In genomic region chr12:120246705-120247104, GRCh38 we compare ENCODE assay signal across 3 cellular contexts. TPM values are rescaled to one million over a fixed set of nuclear protein-coding genes. Genes with fewer than 3 reads are reported as not detected.
"Had no signal": no experiment of that assay in that cellular context is flagged by ENCODE, and none has a peak within 500 bp of the region (broad histone marks: within the 10 kb centered on the region; RNA-seq: fewer than 3 reads in every experiment).

No MANE protein-coding gene starts in this region.

RNA-seq across cellular contexts. Expression of gene RNU4-2, which starts 45.0 kb away (rescaled TPM):
- polyA plus RNA-seq: spleen had no signal

RNA-seq across cellular contexts. Expression of gene RNU4-1, which starts 46.3 kb away (rescaled TPM):
- polyA plus RNA-seq: fibroblast of lung, neural cell, spleen had no signal
